20 cellular contexts compared by ENCODE assay signal in genomic region chr20:57131601-57132391, GRCh38.
A peak's percentile ranks its signal among the peaks of the same experiment; 100 is the strongest.
DNase-seq lines count a peak whose midpoint lies in the region; ATAC-seq and TF ChIP-seq lines count a peak whose summit lies in the region.
"Had no signal": no experiment of that assay in that cellular context is flagged by ENCODE, and none has a peak within 500 bp of the region (broad histone marks: within the 10 kb centered on the region; RNA-seq: fewer than 3 reads in every experiment).

No MANE protein-coding gene starts in this region.

- H3K9ac ChIP-seq in neural progenitor cell: no peak overlapping the region
- H3K9ac ChIP-seq: BLaER1 had no signal

- ATAC-seq in activated CD8-positive, alpha-beta memory T cell treated with anti-CD3 and anti-CD28 coated beads, Interleukin-2, amount 10 ng/mL, durations not matched to agents 7 days and 5 days: no peak
- ATAC-seq in HG03565 (IDR thresholded peaks at IDR 0.05; ENCODE audit: unreplicated experiment): no peak
- ATAC-seq: GM12878 had no signal

- peak overlapping the region; percentile 80 for H3K27ac Mint-ChIP-seq in nephron progenitor cell
- H3K27ac Mint-ChIP-seq in activated T-cell treated with anti-CD3 and anti-CD28 coated beads, Interleukin-2, amount 50 U/mL, for 24 hours: no peak overlapping the region
- no peak overlapping the region for H3K27ac Mint-ChIP-seq in neural progenitor cell
- H3K27ac Mint-ChIP-seq in activated CD8-positive, alpha-beta memory T cell treated with anti-CD3 and anti-CD28 coated beads, Interleukin-2, amount 10 ng/mL, durations not matched to agents 7 days and 5 days: no peak overlapping the region
- H3K27ac Mint-ChIP-seq: CD4-positive, alpha-beta memory T cell; CD4-positive, CD25-positive, alpha-beta regulatory T cell; CD8-positive, alpha-beta memory T cell had no signal

- no peaks in the 10 kb centered on the region for H3K79me2 ChIP-seq in neural progenitor cell (ENCODE audit: low read depth)

- H3K4me1 ChIP-seq in HEK293 (ENCODE audit: control insufficient read depth, insufficient read depth, low read length) (no peaks in the 10 kb centered on the region), neural progenitor cell (peaks cover 16% of the 10 kb centered on the region)
- H3K4me1 ChIP-seq: BE2C had no signal

- H4K20me1 ChIP-seq in neural progenitor cell (ENCODE audit: low read depth): no peaks in the 10 kb centered on the region
- H4K20me1 ChIP-seq: BLaER1 had no signal

- no peaks in the 10 kb centered on the region for H3F3A ChIP-seq in neural progenitor cell (ENCODE audit: low read depth)

- H3K9me3 Mint-ChIP-seq in nephron progenitor cell: no peaks in the 10 kb centered on the region
- no peaks in the 10 kb centered on the region for H3K9me3 Mint-ChIP-seq in activated T-cell treated with anti-CD3 and anti-CD28 coated beads, Interleukin-2, amount 50 U/mL, for 24 hours
- H3K9me3 Mint-ChIP-seq in neural progenitor cell: peaks cover 3% of the 10 kb centered on the region
- no peaks in the 10 kb centered on the region for H3K9me3 Mint-ChIP-seq in activated CD8-positive, alpha-beta memory T cell treated with anti-CD3 and anti-CD28 coated beads, Interleukin-2, amount 10 ng/mL, durations not matched to agents 7 days and 5 days (ENCODE audit: low read depth)
- H3K9me3 Mint-ChIP-seq: CD4-positive, alpha-beta memory T cell; CD8-positive, alpha-beta memory T cell had no signal

- no peak overlapping the region for H2AFZ ChIP-seq in neural progenitor cell (replicated peaks)

- no peaks in the 10 kb centered on the region for H3K36me3 Mint-ChIP-seq in nephron progenitor cell (ENCODE audit: low read depth)
- no peaks in the 10 kb centered on the region for H3K36me3 Mint-ChIP-seq in activated T-cell treated with anti-CD3 and anti-CD28 coated beads, Interleukin-2, amount 50 U/mL, for 24 hours (ENCODE audit: low read depth)
- H3K36me3 Mint-ChIP-seq in neural progenitor cell: no peaks in the 10 kb centered on the region
- H3K36me3 Mint-ChIP-seq in activated CD8-positive, alpha-beta memory T cell treated with anti-CD3 and anti-CD28 coated beads, Interleukin-2, amount 10 ng/mL, durations not matched to agents 7 days and 5 days: no peaks in the 10 kb centered on the region
- H3K36me3 Mint-ChIP-seq: CD14-positive monocyte; CD4-positive, alpha-beta memory T cell; CD4-positive, CD25-positive, alpha-beta regulatory T cell; CD8-positive, alpha-beta memory T cell had no signal

- DNase-seq in HFF-Myc (ENCODE audit: extremely low read depth, low read depth) (peak; percentile 17), nephron progenitor cell (no peak), neural progenitor cell (ENCODE audit: low spot score) (no peak)
- no peak for DNase-seq in activated T-cell treated with anti-CD3 and anti-CD28 coated beads, Interleukin-2, amount 50 U/mL, for 24 hours
- DNase-seq in activated CD8-positive, alpha-beta memory T cell treated with anti-CD3 and anti-CD28 coated beads, Interleukin-2, amount 10 ng/mL, durations not matched to agents 7 days and 5 days: no peak
- DNase-seq: 8988T; ACHN; BE2C; CD4-positive, alpha-beta memory T cell; CD4-positive, CD25-positive, alpha-beta regulatory T cell; CD8-positive, alpha-beta memory T cell; COR-L47; DMS79 treated with DMSO at 0.1 percent for 48 hours; GDM1 had no signal

- no peak overlapping the region for H3K27ac ChIP-seq in HEK293 (ENCODE audit: extremely low read depth, low read depth, low read length)
- no peak overlapping the region for H3K27ac ChIP-seq in neural progenitor cell
- H3K27ac ChIP-seq: BLaER1 had no signal

- H3K4me3 Mint-ChIP-seq in nephron progenitor cell (peak overlapping the region; percentile 10), neural progenitor cell (no peak overlapping the region)
- no peak overlapping the region for H3K4me3 Mint-ChIP-seq in activated T-cell treated with anti-CD3 and anti-CD28 coated beads, Interleukin-2, amount 50 U/mL, for 24 hours
- H3K4me3 Mint-ChIP-seq in activated CD8-positive, alpha-beta memory T cell treated with anti-CD3 and anti-CD28 coated beads, Interleukin-2, amount 10 ng/mL, durations not matched to agents 7 days and 5 days: no peak overlapping the region
- H3K4me3 Mint-ChIP-seq: CD14-positive monocyte; CD4-positive, alpha-beta memory T cell; CD4-positive, CD25-positive, alpha-beta regulatory T cell; CD8-positive, alpha-beta memory T cell had no signal

- H3K27me3 Mint-ChIP-seq in nephron progenitor cell (ENCODE audit: low read depth, poor library complexity) (peaks cover 15% of the 10 kb centered on the region), neural progenitor cell (ENCODE audit: insufficient read depth, low read depth) (peaks cover 18% of the 10 kb centered on the region)
- peaks cover 26% of the 10 kb centered on the region for H3K27me3 Mint-ChIP-seq in activated T-cell treated with anti-CD3 and anti-CD28 coated beads, Interleukin-2, amount 50 U/mL, for 24 hours
- peaks cover 8% of the 10 kb centered on the region for H3K27me3 Mint-ChIP-seq in activated CD8-positive, alpha-beta memory T cell treated with anti-CD3 and anti-CD28 coated beads, Interleukin-2, amount 10 ng/mL, durations not matched to agents 7 days and 5 days

- H3K27me3 ChIP-seq in neural progenitor cell: no peaks in the 10 kb centered on the region
- H3K27me3 ChIP-seq: BLaER1 had no signal

- CTCF ChIA-PET in HEK293 (lab: Yijun Ruan, JAX): interaction anchor here (0.7 kb wide), 2 partner anchors 10 to 69 kb away, joined by 3 read pairs; no protein-coding TSS in a partner anchor
- CTCF ChIA-PET in activated CD8-positive, alpha-beta memory T cell treated with anti-CD3 and anti-CD28 coated beads, Interleukin-2, amount 10 ng/mL, durations not matched to agents 7 days and 5 days (lab: Charles Lee): no interaction called here

- H3K36me3 ChIP-seq in HEK293 (ENCODE audit: control insufficient read depth in 2 of 2, insufficient read depth in 1 of 2, low read length in 2 of 2) (no peaks in the 10 kb centered on the region), neural progenitor cell (no peaks in the 10 kb centered on the region)
- H3K36me3 ChIP-seq: BE2C, BLaER1 had no signal

- no peak overlapping the region for H3K4me3 ChIP-seq in HEK293 (ENCODE audit: low read depth, low read length)
- no peak overlapping the region for H3K4me3 ChIP-seq in HFF-Myc (replicated peaks; ENCODE audit: low read depth, low read length)
- H3K4me3 ChIP-seq in neural progenitor cell: no peak overlapping the region
- H3K4me3 ChIP-seq: BLaER1, GM12878 had no signal

- TF ChIP-seq CTCF in HEK293 (tag by site-specific recombination; IDR thresholded peaks at IDR 0.05) (no peak), HFF-Myc (IDR thresholded peaks at IDR 0.05; ENCODE audit: low read depth, low read length, missing control alignments) (no peak), nephron progenitor cell (IDR thresholded peaks at IDR 0.05) (no peak), subcutaneous adipose tissue (IDR thresholded peaks at IDR 0.05; ENCODE audit: low read depth) (peak; percentile 47), neural progenitor cell (IDR thresholded peaks at IDR 0.05) (no peak)

- H3K4me1 Mint-ChIP-seq in nephron progenitor cell (peaks cover 95% of the 10 kb centered on the region), neural progenitor cell (peaks cover 21% of the 10 kb centered on the region)
- no peaks in the 10 kb centered on the region for H3K4me1 Mint-ChIP-seq in activated T-cell treated with anti-CD3 and anti-CD28 coated beads, Interleukin-2, amount 50 U/mL, for 24 hours (ENCODE audit: low read depth)
- no peaks in the 10 kb centered on the region for H3K4me1 Mint-ChIP-seq in activated CD8-positive, alpha-beta memory T cell treated with anti-CD3 and anti-CD28 coated beads, Interleukin-2, amount 10 ng/mL, durations not matched to agents 7 days and 5 days
- H3K4me1 Mint-ChIP-seq: CD14-positive monocyte; CD4-positive, alpha-beta memory T cell; CD4-positive, CD25-positive, alpha-beta regulatory T cell; CD8-positive, alpha-beta memory T cell had no signal

- no peak overlapping the region for H3K4me2 ChIP-seq in neural progenitor cell
- H3K4me2 ChIP-seq: BLaER1 had no signal

- POLR2A ChIA-PET in HEK293 (lab: Yijun Ruan, JAX): no interaction called here

- H3K9me3 ChIP-seq in HEK293 (ENCODE audit: control insufficient read depth, insufficient read depth, low read depth, low read length) (no peaks in the 10 kb centered on the region), neural progenitor cell (ENCODE audit: low read depth) (no peaks in the 10 kb centered on the region)
- H3K9me3 ChIP-seq: BE2C, BLaER1 had no signal

TF ChIP-seq in HEK293, 187 proteins besides CTCF, POLR2A, EP300 and RAD21 (continues in another document):
- TF ChIP-seq PRDM4 (tag by site-specific recombination; IDR thresholded peaks at IDR 0.05) (no peak), ZNF654 (tag by site-specific recombination; IDR thresholded peaks at IDR 0.05; ENCODE audit: low read depth) (no peak), INSM2 (tag by site-specific recombination; IDR thresholded peaks at IDR 0.05) (no peak), KLF10 (tag by site-specific recombination; IDR thresholded peaks at IDR 0.05) (no peak)
